7 cellular contexts compared by ENCODE assay signal in genomic region chr16:56988161-56988947, GRCh38. TPM values are rescaled to one million over a fixed set of nuclear protein-coding genes. Genes with fewer than 3 reads are reported as not detected.
DNase-seq lines count a peak whose midpoint lies in the region; ATAC-seq, FAIRE-seq and TF ChIP-seq lines count a peak whose summit lies in the region.

No MANE protein-coding gene starts in this region.

- POLR2A ChIA-PET in activated naive CD8-positive, alpha-beta T cell treated with anti-CD3 and anti-CD28 coated beads, Interleukin-2, amount 10 ng/mL, durations not matched to agents 7 days and 5 days (lab: Charles Lee) = interaction anchor here (0.7 to 4.1 kb wide), 17 partner anchors 8 to 65 kb away, joined by 3 to 75 read pairs (median 5); no protein-coding TSS in a partner anchor

- no peaks in the 10 kb centered on the region for H3K27me3 ChIP-seq in keratinocyte (ENCODE audit: control insufficient read depth, extremely low read depth, insufficient read depth, low read length)
- no peaks in the 10 kb centered on the region for H3K27me3 ChIP-seq in thoracic aorta (replicated peaks; ENCODE audit: insufficient read depth)

- no peak for TF ChIP-seq CTCF in HFFc6 (IDR thresholded peaks at IDR 0.05)
- TF ChIP-seq CTCF in keratinocyte (optimal IDR thresholded peaks at IDR 0.05 in 1 of 3, IDR thresholded peaks at IDR 0.05 in 1 of 3, conservative IDR thresholded peaks at IDR 0.05 in 1 of 3; ENCODE audit: extremely low read depth in 1 of 3, insufficient read depth in 2 of 3, low read length in 3 of 3) = no peak
- no peak for TF ChIP-seq CTCF in thoracic aorta (IDR thresholded peaks at IDR 0.05)

- peaks cover 16% of the 10 kb centered on the region for H3K36me3 Mint-ChIP-seq in HFFc6 (ENCODE audit: low read depth)
- H3K36me3 Mint-ChIP-seq in activated naive CD8-positive, alpha-beta T cell treated with anti-CD3 and anti-CD28 coated beads, Interleukin-2, amount 10 ng/mL, durations not matched to agents 7 days and 5 days = peaks cover 49% of the 10 kb centered on the region

- H3K9me3 ChIP-seq in keratinocyte (ENCODE audit: control insufficient read depth, low read depth, low read length) (no peaks in the 10 kb centered on the region), thoracic aorta (no peaks in the 10 kb centered on the region)

- peak overlapping the region; percentile 100 for H3K4me2 ChIP-seq in keratinocyte (ENCODE audit: control insufficient read depth, extremely low read depth, insufficient read depth, low read depth, low read length)

- H3K27ac Mint-ChIP-seq in HFFc6 = peak overlapping the region; percentile 96
- H3K27ac Mint-ChIP-seq in activated naive CD8-positive, alpha-beta T cell treated with anti-CD3 and anti-CD28 coated beads, Interleukin-2, amount 10 ng/mL, durations not matched to agents 7 days and 5 days = peak overlapping the region; percentile 99

- no peak for ATAC-seq in activated naive CD8-positive, alpha-beta T cell treated with anti-CD3 and anti-CD28 coated beads, Interleukin-2, amount 10 ng/mL, durations not matched to agents 7 days and 5 days (ENCODE audit: low read depth)
- no peak for ATAC-seq in thoracic aorta (ENCODE audit: insufficient number of reproducible peaks, low FRiP score, low read depth)

- H3K4me3 Mint-ChIP-seq in HFFc6 = peak overlapping the region; percentile 98
- H3K4me3 Mint-ChIP-seq in activated naive CD8-positive, alpha-beta T cell treated with anti-CD3 and anti-CD28 coated beads, Interleukin-2, amount 10 ng/mL, durations not matched to agents 7 days and 5 days = peak overlapping the region; percentile 99

- H3K4me3 ChIP-seq in keratinocyte (ENCODE audit: control insufficient read depth in 2 of 3, extremely low read depth in 1 of 3, insufficient read depth in 2 of 3, low read depth in 1 of 3, low read length in 3 of 3) (peak overlapping the region; percentile 75 to 87 (median 84)), thoracic aorta (peak overlapping the region; percentile 90)

- peaks cover 7% of the 10 kb centered on the region for H3K79me2 ChIP-seq in keratinocyte (ENCODE audit: control insufficient read depth, insufficient read depth, low read length)

- peak overlapping the region; percentile 94 for H2AFZ ChIP-seq in keratinocyte (ENCODE audit: control insufficient read depth, low read length)

- H3K27ac ChIP-seq in keratinocyte (ENCODE audit: control insufficient read depth, insufficient read depth, low read length) (no peak overlapping the region), thoracic aorta (peak overlapping the region; percentile 77 to 87)

- H3K4me1 ChIP-seq in keratinocyte (ENCODE audit: control insufficient read depth, extremely low read depth, insufficient read depth, low read length) = peaks cover 39% of the 10 kb centered on the region
- H3K4me1 ChIP-seq in thoracic aorta (ENCODE audit: control insufficient read depth in 1 of 2, low read depth in 2 of 2) = peaks cover 24 to 32% of the 10 kb centered on the region in 2 donors

- H3K4me1 Mint-ChIP-seq in HFFc6 (ENCODE audit: low read depth) = peaks cover 72% of the 10 kb centered on the region
- peaks cover 50% of the 10 kb centered on the region for H3K4me1 Mint-ChIP-seq in activated naive CD8-positive, alpha-beta T cell treated with anti-CD3 and anti-CD28 coated beads, Interleukin-2, amount 10 ng/mL, durations not matched to agents 7 days and 5 days

- DNase-seq in HFFc6 (peak; percentile 30), keratinocyte (ENCODE audit: low read depth, low spot score) (no peak), thoracic aorta (ENCODE audit: low spot score) (no peak), cerebellar nuclear complex (lab: John Stamatoyannopoulos, UW) (no peak), NCI-H1092 treated with DMSO at 0.1 percent for 48 hours (lab: John Stamatoyannopoulos, UW) (no peak), H4 (ENCODE audit: low spot score) (no peak)
- DNase-seq in activated naive CD8-positive, alpha-beta T cell treated with anti-CD3 and anti-CD28 coated beads, Interleukin-2, amount 10 ng/mL, durations not matched to agents 7 days and 5 days = peak; percentile 41

- H3K36me3 ChIP-seq in keratinocyte (ENCODE audit: control insufficient read depth in 2 of 2, extremely low read depth in 1 of 2, insufficient read depth in 2 of 2, low read length in 2 of 2) (no peaks in the 10 kb centered on the region), thoracic aorta (no peaks in the 10 kb centered on the region)

- H4K20me1 ChIP-seq in keratinocyte (ENCODE audit: control insufficient read depth, extremely low read depth, insufficient read depth, low read length) = no peaks in the 10 kb centered on the region

- dilution Hi-C loops in keratinocyte (cut with MboI; ENCODE audit: extremely low pct_ligation_motif_present, low sequenced_read_pairs) = no loop called here

- H3K9ac ChIP-seq in keratinocyte (ENCODE audit: control insufficient read depth, extremely low read depth, insufficient read depth, low read length) = peak overlapping the region; percentile 83

- H3K9me1 ChIP-seq in keratinocyte (ENCODE audit: control insufficient read depth, extremely low read depth, insufficient read depth, low read length) = no peaks in the 10 kb centered on the region

- no peaks in the 10 kb centered on the region for H3K9me3 Mint-ChIP-seq in HFFc6
- no peaks in the 10 kb centered on the region for H3K9me3 Mint-ChIP-seq in activated naive CD8-positive, alpha-beta T cell treated with anti-CD3 and anti-CD28 coated beads, Interleukin-2, amount 10 ng/mL, durations not matched to agents 7 days and 5 days

- peaks cover 5% of the 10 kb centered on the region; the same call in 1 of the 2 replicates for H3K27me3 Mint-ChIP-seq in HFFc6 (ENCODE audit: insufficient read depth)
- no peaks in the 10 kb centered on the region for H3K27me3 Mint-ChIP-seq in activated naive CD8-positive, alpha-beta T cell treated with anti-CD3 and anti-CD28 coated beads, Interleukin-2, amount 10 ng/mL, durations not matched to agents 7 days and 5 days

- FAIRE-seq in keratinocyte (lab: Jason Lieb, UNC) = no peak

RNA-seq across cellular contexts. Expression of gene NLRC5, which starts 1.0 kb away (rescaled TPM):
- total RNA-seq in HFFc6 (2021; fragmentation: NEBNext Ultra II Directional; extraction: Animal tissue kit (Norgen Biotek cat#: 25700)) = 10 to 100 TPM; 18.2 to 26.2 (median 21.7) TPM
- total RNA-seq in activated naive CD8-positive, alpha-beta T cell treated with anti-CD3 and anti-CD28 coated beads, Interleukin-2, amount 10 ng/mL, durations not matched to agents 7 days and 5 days = 100 to 1,000 TPM; 401 to 414 TPM
- polyA plus RNA-seq in keratinocyte = 7.7 to 10.7 TPM (median 7.8 TPM) in 3 replicates
- polyA plus RNA-seq in keratinocyte (2011; ENCODE audit: low read depth) = 5.9 TPM
- polyA plus RNA-seq in keratinocyte (2011; cell fraction: cytosol; rRNA removed) = 4.6 and 5.2 TPM in 2 replicates
- 25.7 and 36.9 TPM in 2 replicates for polyA plus RNA-seq in keratinocyte (2011; cell fraction: nucleus; rRNA removed)
- 6.5 and 8.1 TPM in 2 replicates for polyA plus RNA-seq in keratinocyte (2012; ENCODE audit: low replicate concordance)
- polyA minus RNA-seq in keratinocyte = 20.3 to 37.4 TPM (median 28.2 TPM) in 3 replicates
- 6.9 TPM for polyA minus RNA-seq in keratinocyte (2011; cell fraction: cytosol; rRNA and poly(A)+ RNA removed)
- 24.4 and 31.2 TPM in 2 replicates for polyA minus RNA-seq in keratinocyte (2011; cell fraction: nucleus; rRNA and poly(A)+ RNA removed)
- 10 to 100 TPM; 51.0 to 54.4 TPM for total RNA-seq in thoracic aorta
- total RNA-seq in H4 (2014; rRNA removed; shearing (Covaris generic)) = 6.6 and 8.4 TPM in 2 replicates

RNA-seq across cellular contexts. Expression of gene CETP, which starts 26.6 kb away (rescaled TPM):
- total RNA-seq in HFFc6 (2021; fragmentation: NEBNext Ultra II Directional; extraction: Animal tissue kit (Norgen Biotek cat#: 25700)) = not detected
- not detected for total RNA-seq in activated naive CD8-positive, alpha-beta T cell treated with anti-CD3 and anti-CD28 coated beads, Interleukin-2, amount 10 ng/mL, durations not matched to agents 7 days and 5 days
- polyA plus RNA-seq in keratinocyte = not detected in 3 replicates
- not detected for polyA plus RNA-seq in keratinocyte (2011; ENCODE audit: low read depth)
- not detected in 2 replicates for polyA plus RNA-seq in keratinocyte (2011; cell fraction: cytosol; rRNA removed)
- polyA plus RNA-seq in keratinocyte (2011; cell fraction: nucleus; rRNA removed) = not detected in 2 replicates
- not detected in 2 replicates for polyA plus RNA-seq in keratinocyte (2012; ENCODE audit: low replicate concordance)
- not detected in 3 replicates for polyA minus RNA-seq in keratinocyte
- polyA minus RNA-seq in keratinocyte (2011; cell fraction: cytosol; rRNA and poly(A)+ RNA removed) = not detected
- polyA minus RNA-seq in keratinocyte (2011; cell fraction: nucleus; rRNA and poly(A)+ RNA removed) = not detected in 2 replicates
- not detected for total RNA-seq in thoracic aorta
- total RNA-seq in H4 (2014; rRNA removed; shearing (Covaris generic)) = not detected in 2 replicates

RNA-seq across cellular contexts. Expression of gene HERPUD1, which starts 56.4 kb away (rescaled TPM):
- 100 to 1,000 TPM in 3 of 6 experiments, 10 to 100 TPM in 3; 87.9 to 109 (median 96.9) TPM for total RNA-seq in HFFc6 (2021; fragmentation: NEBNext Ultra II Directional; extraction: Animal tissue kit (Norgen Biotek cat#: 25700))
- total RNA-seq in activated naive CD8-positive, alpha-beta T cell treated with anti-CD3 and anti-CD28 coated beads, Interleukin-2, amount 10 ng/mL, durations not matched to agents 7 days and 5 days = 100 to 1,000 TPM; 134 to 157 TPM
- polyA plus RNA-seq in keratinocyte = 138 to 183 TPM (median 151 TPM) in 3 replicates
- 143 TPM for polyA plus RNA-seq in keratinocyte (2011; ENCODE audit: low read depth)
- 79.3 and 139 TPM in 2 replicates for polyA plus RNA-seq in keratinocyte (2011; cell fraction: cytosol; rRNA removed)
- polyA plus RNA-seq in keratinocyte (2011; cell fraction: nucleus; rRNA removed) = 164 and 170 TPM in 2 replicates
- polyA plus RNA-seq in keratinocyte (2012; ENCODE audit: low replicate concordance) = 62.1 and 175 TPM in 2 replicates
- 112 to 239 TPM (median 112 TPM) in 3 replicates for polyA minus RNA-seq in keratinocyte
- 124 TPM for polyA minus RNA-seq in keratinocyte (2011; cell fraction: cytosol; rRNA and poly(A)+ RNA removed)
- 115 and 183 TPM in 2 replicates for polyA minus RNA-seq in keratinocyte (2011; cell fraction: nucleus; rRNA and poly(A)+ RNA removed)
- total RNA-seq in thoracic aorta = 100 to 1,000 TPM; 220 to 232 TPM
- 70.1 and 86.3 TPM in 2 replicates for total RNA-seq in H4 (2014; rRNA removed; shearing (Covaris generic))

Comparison
In these comparisons a context has a peak if more than half of its experiments do, and no peak if none do; other contexts are left out.
1. DNase-seq: peak in HFFc6 (single experiment) and activated naive CD8-positive, alpha-beta T cell treated with anti-CD3 and anti-CD28 coated beads, Interleukin-2, amount 10 ng/mL, durations not matched to agents 7 days and 5 days (single experiment); none in keratinocyte (single experiment), thoracic aorta (single experiment), cerebellar nuclear complex (0 of 2), NCI-H1092 treated with DMSO at 0.1 percent for 48 hours (single experiment) and H4 (single experiment).
2. RNA of gene NLRC5, which starts 1.0 kb away (total RNA-seq): 401 to 414 TPM in activated naive CD8-positive, alpha-beta T cell treated with anti-CD3 and anti-CD28 coated beads, Interleukin-2, amount 10 ng/mL, durations not matched to agents 7 days and 5 days; 51.0 to 54.4 TPM in thoracic aorta, 18.2 to 26.2 TPM in HFFc6 and 6.6 to 8.4 TPM in H4; every median in the first group is over 4 times any median in the second.